Comparison of ENCODE assay signal across 21 cellular contexts in genomic region chr10:111999205-111999914, GRCh38.
A peak's percentile ranks its signal among the peaks of the same experiment; 100 is the strongest.
DNase-seq lines count a peak whose midpoint lies in the region; ATAC-seq, FAIRE-seq and TF ChIP-seq lines count a peak whose summit lies in the region.
"Had no signal": no experiment of that assay in that cellular context is flagged by ENCODE, and none has a peak within 500 bp of the region (broad histone marks: within the 10 kb centered on the region; RNA-seq: fewer than 3 reads in every experiment).

No MANE protein-coding gene starts in this region.

- no peaks in the 10 kb centered on the region for H3K27me3 Mint-ChIP-seq in nephron (ENCODE audit: low read depth)

- DNase-seq in HepG2 (ENCODE audit: low spot score) (no peak), right lobe of liver (no peak), esophagus muscularis mucosa (ENCODE audit: extremely low spot score) (peak; percentile 74), sigmoid colon (no peak), amygdala (lab: John Stamatoyannopoulos, UW) (no peak), coronary artery (ENCODE audit: low spot score) (no peak)
- DNase-seq: 8988T; BE2C; CD4-positive, alpha-beta T cell; DMS79; HFFc6; NCI-H1436; NCI-H2029; NCI-H2171 treated with DMSO at 0.1 percent for 48 hours; NCI-H510A; Peyer's patch had no signal

- TF ChIP-seq RAD21 in HepG2 (CRISPR knock-in tag; IDR thresholded peaks at IDR 0.05): no peak

- no peaks in the 10 kb centered on the region for H3K9me3 ChIP-seq in HepG2 (ENCODE audit: low read length)
- peaks cover 0 to 5% (median 0%) of the 10 kb centered on the region in 4 donors for H3K9me3 ChIP-seq in right lobe of liver
- H3K9me3 ChIP-seq in esophagus muscularis mucosa: peaks cover 0 to 9% (median 3%) of the 10 kb centered on the region in 4 donors
- H3K9me3 ChIP-seq in sigmoid colon: peaks cover 0 to 4% (median 0%) of the 10 kb centered on the region in 4 donors
- H3K9me3 ChIP-seq: BE2C, Peyer's patch had no signal

- H4K20me1 ChIP-seq in HepG2 (ENCODE audit: insufficient read depth, low read length): no peaks in the 10 kb centered on the region

- POLR2A ChIA-PET in HepG2 (lab: Yijun Ruan, JAX): no interaction called here

- peak overlapping the region; percentile 10 to 68 (median 56) for H3K27ac Mint-ChIP-seq in nephron
- H3K27ac Mint-ChIP-seq: CD4-positive, alpha-beta T cell; HFFc6 had no signal

- H3K9me3 Mint-ChIP-seq in nephron: peaks cover 8% of the 10 kb centered on the region
- H3K9me3 Mint-ChIP-seq: CD4-positive, alpha-beta T cell had no signal

- H3K4me3 ChIP-seq in HepG2 (replicated peaks in 1 of 3; ENCODE audit: insufficient read depth in 1 of 3, low read depth in 2 of 3, low read length in 3 of 3) (no peak overlapping the region), right lobe of liver (no peak overlapping the region), esophagus muscularis mucosa (no peak overlapping the region), sigmoid colon (no peak overlapping the region), coronary artery (no peak overlapping the region)
- H3K4me3 ChIP-seq: Peyer's patch, SK-N-MC had no signal

- TF ChIP-seq CTCF in HepG2 (CRISPR knock-in tag; IDR thresholded peaks at IDR 0.05) (no peak), right lobe of liver (IDR thresholded peaks at IDR 0.05) (no peak), esophagus muscularis mucosa (IDR thresholded peaks at IDR 0.05) (no peak), nephron (IDR thresholded peaks at IDR 0.05; ENCODE audit: unreplicated experiment in 3 of 3) (no peak), sigmoid colon (IDR thresholded peaks at IDR 0.05) (no peak), coronary artery (IDR thresholded peaks at IDR 0.05) (no peak)

- H3K79me2 ChIP-seq in HepG2 (ENCODE audit: insufficient read depth, low read length): no peaks in the 10 kb centered on the region

- no peak overlapping the region for H3K27ac ChIP-seq in HepG2 (ENCODE audit: extremely low read length, insufficient read depth, low read length)
- H3K27ac ChIP-seq in right lobe of liver: no peak overlapping the region
- no peak overlapping the region for H3K27ac ChIP-seq in esophagus muscularis mucosa (replicated peaks in 1 of 4)
- no peak overlapping the region for H3K27ac ChIP-seq in sigmoid colon
- no peak overlapping the region for H3K27ac ChIP-seq in coronary artery
- H3K27ac ChIP-seq: KMS-11, Peyer's patch, SK-N-MC had no signal

- ATAC-seq in HepG2 (peak; percentile 42; the same call in 1 of the 3 replicates), right lobe of liver (no peak), GM19467 (IDR thresholded peaks at IDR 0.05; ENCODE audit: unreplicated experiment) (no peak)
- ATAC-seq: Right ventricle myocardium inferior had no signal

- in situ Hi-C loops in HepG2 (cut with HindIII; ENCODE audit: extremely low pct_ligation_motif_present, low pct_unique_long_range_greater_than_20kb): no loop called here

- intact Hi-C loops in HepG2 (cut with micrococcal nuclease; ENCODE audit: unreplicated experiment): no loop called here
- intact Hi-C loops in right lobe of liver (cut with DNase I): no loop called here
- intact Hi-C loops in esophagus muscularis mucosa (cut with DNase I): no loop called here
- intact Hi-C loops in sigmoid colon (cut with DNase I): no loop called here

- H3K9ac ChIP-seq in HepG2 (ENCODE audit: insufficient read depth, low read depth, low read length): no peak overlapping the region
- H3K9ac ChIP-seq: KMS-11 had no signal

- TF ChIP-seq POLR2A in HepG2 (IDR thresholded peaks at IDR 0.05; ENCODE audit: insufficient read depth in 1 of 2, low read depth in 2 of 2, low read length in 2 of 2): no peak
- TF ChIP-seq POLR2A in right lobe of liver (IDR thresholded peaks at IDR 0.05): no peak
- TF ChIP-seq POLR2A in esophagus muscularis mucosa (IDR thresholded peaks at IDR 0.05; ENCODE audit: low read depth): no peak
- no peak for TF ChIP-seq POLR2A in sigmoid colon (IDR thresholded peaks at IDR 0.05)

- H3K36me3 Mint-ChIP-seq in nephron (ENCODE audit: low read depth): no peaks in the 10 kb centered on the region

- H3K27me3 ChIP-seq in HepG2 (ENCODE audit: control insufficient read depth in 1 of 2, insufficient read depth in 2 of 2, low read length in 2 of 2): no peaks in the 10 kb centered on the region
- H3K27me3 ChIP-seq in right lobe of liver: no peaks in the 10 kb centered on the region
- no peaks in the 10 kb centered on the region for H3K27me3 ChIP-seq in esophagus muscularis mucosa
- H3K27me3 ChIP-seq in sigmoid colon: no peaks in the 10 kb centered on the region
- H3K27me3 ChIP-seq: BE2C, Peyer's patch had no signal

- H3K36me3 ChIP-seq in HepG2 (replicated peaks in 1 of 2; ENCODE audit: control insufficient read depth in 1 of 2, insufficient read depth in 2 of 2, low read length in 2 of 2): no peaks in the 10 kb centered on the region
- H3K36me3 ChIP-seq in right lobe of liver: no peaks in the 10 kb centered on the region
- no peaks in the 10 kb centered on the region for H3K36me3 ChIP-seq in esophagus muscularis mucosa
- H3K36me3 ChIP-seq in sigmoid colon: no peaks in the 10 kb centered on the region
- H3K36me3 ChIP-seq: BE2C, Peyer's patch had no signal

- no peak overlapping the region for H3K4me2 ChIP-seq in HepG2 (ENCODE audit: low read depth, low read length)
- H3K4me2 ChIP-seq: KMS-11 had no signal

- H3K4me1 ChIP-seq in HepG2 (ENCODE audit: insufficient read depth, low read length): no peaks in the 10 kb centered on the region
- H3K4me1 ChIP-seq in right lobe of liver: no peaks in the 10 kb centered on the region
- H3K4me1 ChIP-seq in esophagus muscularis mucosa: peaks cover 0 to 7% (median 0%) of the 10 kb centered on the region in 4 donors
- H3K4me1 ChIP-seq in sigmoid colon: no peaks in the 10 kb centered on the region
- H3K4me1 ChIP-seq: BE2C, Peyer's patch had no signal

- CTCF ChIA-PET in HepG2 (lab: Yijun Ruan, JAX; ENCODE audit: low intra/inter-chr PET ratio, low total read pairs): no interaction called here

- no peak for TF ChIP-seq EP300 in HepG2 (IDR thresholded peaks at IDR 0.05; ENCODE audit: low read depth in 2 of 2, low read length in 2 of 2)
- no peak for TF ChIP-seq EP300 in HepG2 (CRISPR knock-in tag; IDR thresholded peaks at IDR 0.05; ENCODE audit: borderline replicate concordance)
- no peak for TF ChIP-seq EP300 in esophagus muscularis mucosa (IDR thresholded peaks at IDR 0.05)
- TF ChIP-seq EP300 in sigmoid colon (IDR thresholded peaks at IDR 0.05): no peak

- H3K4me1 Mint-ChIP-seq in nephron: peaks cover 5% of the 10 kb centered on the region

- WGBS in HepG2 (ENCODE audit: low lambda C conversion rate): 41% methylated on average over 4 of the region's 4 CpGs
- WGBS in right lobe of liver (ENCODE audit: insufficient coverage, low coverage, low lambda C conversion rate, missing lambda C conversion rate): 71% methylated on average over 4 of the region's 4 CpGs
- 56% methylated on average over 4 of the region's 4 CpGs for WGBS in esophagus muscularis mucosa
- WGBS in sigmoid colon, 2 donors: 54 to 63% methylated on average over 4 of the region's 4 CpGs

- H2AFZ ChIP-seq in HepG2 (ENCODE audit: low read length): no peak overlapping the region

- no TSS peak for BruUV-seq in HepG2 (replicated peaks; lab: Mats Ljungman, UMichigan)

- H3K4me3 Mint-ChIP-seq in nephron: no peak overlapping the region
- H3K4me3 Mint-ChIP-seq: CD4-positive, alpha-beta T cell; HFFc6 had no signal

- FAIRE-seq in HepG2 (lab: Jason Lieb, UNC): no peak

TF ChIP-seq in HepG2, 621 proteins besides CTCF, POLR2A, EP300 and RAD21 (continues in another document):
- TF ChIP-seq ZNF232 (CRISPR knock-in tag; IDR thresholded peaks at IDR 0.05; ENCODE audit: borderline replicate concordance) (no peak), BRF2 (CRISPR knock-in tag; IDR thresholded peaks at IDR 0.05) (no peak), ZNF512B (CRISPR knock-in tag; IDR thresholded peaks at IDR 0.05; ENCODE audit: borderline replicate concordance) (no peak)
